2 cellular contexts compared by ENCODE assay signal in genomic region chr11:64027619-64028397, GRCh38.
TF ChIP-seq lines count a peak whose summit lies in the region.

No MANE protein-coding gene starts in this region.

TF ChIP-seq in K562, 482 proteins besides CTCF, POLR2A, EP300 and RAD21:
- TF ChIP-seq ZNF212 (CRISPR knock-in tag; IDR thresholded peaks at IDR 0.05) (no peak), XRCC5 (IDR thresholded peaks at IDR 0.05; ENCODE audit: low read depth, low read length) (0 out of 2 replicates have a peak, but pooled peaks have one; percentile 26), GABPB1 (CRISPR knock-in tag; IDR thresholded peaks at IDR 0.05) (no peak), TEAD2 (tag; IDR thresholded peaks at IDR 0.05) (no peak), VEZF1 (CRISPR knock-in tag; IDR thresholded peaks at IDR 0.05) (peak; percentile 38; the same call in 1 of the 2 replicates)

TF ChIP-seq in GM12891, 5 proteins besides CTCF, POLR2A, EP300 and RAD21:
- no peak for TF ChIP-seq TAF1 (IDR thresholded peaks at IDR 0.05; ENCODE audit: low read depth, low read length)
- TF ChIP-seq PAX5 (IDR thresholded peaks at IDR 0.05; ENCODE audit: insufficient read depth, low read length, severe bottlenecking): no peak
